Comparison of ENCODE assay signal across 1 cellular context in the genomic region with DNA sequence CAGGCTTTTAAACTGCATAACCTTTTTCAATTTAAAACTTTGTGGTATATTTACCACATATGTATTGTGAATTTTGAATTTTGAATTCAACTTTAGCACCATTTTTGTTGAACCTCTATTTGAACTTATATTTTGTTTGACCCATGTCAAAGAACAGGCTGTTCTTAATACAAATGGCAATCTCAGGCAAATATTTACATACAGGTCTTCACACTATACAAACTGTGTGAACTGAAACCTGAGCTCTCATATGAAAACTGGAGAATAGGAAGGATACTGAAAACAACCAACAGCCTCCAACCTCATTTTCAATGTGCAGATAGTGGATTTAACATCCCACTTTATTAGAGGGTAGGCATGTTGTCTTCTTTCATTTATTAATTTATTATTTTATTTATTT.
TF ChIP-seq lines count a peak whose summit lies in the region.

No MANE protein-coding gene starts in this region.

TF ChIP-seq in HepG2, 621 proteins besides CTCF, POLR2A, EP300 and RAD21 (continued from another document):
- TF ChIP-seq, protein P1, sequence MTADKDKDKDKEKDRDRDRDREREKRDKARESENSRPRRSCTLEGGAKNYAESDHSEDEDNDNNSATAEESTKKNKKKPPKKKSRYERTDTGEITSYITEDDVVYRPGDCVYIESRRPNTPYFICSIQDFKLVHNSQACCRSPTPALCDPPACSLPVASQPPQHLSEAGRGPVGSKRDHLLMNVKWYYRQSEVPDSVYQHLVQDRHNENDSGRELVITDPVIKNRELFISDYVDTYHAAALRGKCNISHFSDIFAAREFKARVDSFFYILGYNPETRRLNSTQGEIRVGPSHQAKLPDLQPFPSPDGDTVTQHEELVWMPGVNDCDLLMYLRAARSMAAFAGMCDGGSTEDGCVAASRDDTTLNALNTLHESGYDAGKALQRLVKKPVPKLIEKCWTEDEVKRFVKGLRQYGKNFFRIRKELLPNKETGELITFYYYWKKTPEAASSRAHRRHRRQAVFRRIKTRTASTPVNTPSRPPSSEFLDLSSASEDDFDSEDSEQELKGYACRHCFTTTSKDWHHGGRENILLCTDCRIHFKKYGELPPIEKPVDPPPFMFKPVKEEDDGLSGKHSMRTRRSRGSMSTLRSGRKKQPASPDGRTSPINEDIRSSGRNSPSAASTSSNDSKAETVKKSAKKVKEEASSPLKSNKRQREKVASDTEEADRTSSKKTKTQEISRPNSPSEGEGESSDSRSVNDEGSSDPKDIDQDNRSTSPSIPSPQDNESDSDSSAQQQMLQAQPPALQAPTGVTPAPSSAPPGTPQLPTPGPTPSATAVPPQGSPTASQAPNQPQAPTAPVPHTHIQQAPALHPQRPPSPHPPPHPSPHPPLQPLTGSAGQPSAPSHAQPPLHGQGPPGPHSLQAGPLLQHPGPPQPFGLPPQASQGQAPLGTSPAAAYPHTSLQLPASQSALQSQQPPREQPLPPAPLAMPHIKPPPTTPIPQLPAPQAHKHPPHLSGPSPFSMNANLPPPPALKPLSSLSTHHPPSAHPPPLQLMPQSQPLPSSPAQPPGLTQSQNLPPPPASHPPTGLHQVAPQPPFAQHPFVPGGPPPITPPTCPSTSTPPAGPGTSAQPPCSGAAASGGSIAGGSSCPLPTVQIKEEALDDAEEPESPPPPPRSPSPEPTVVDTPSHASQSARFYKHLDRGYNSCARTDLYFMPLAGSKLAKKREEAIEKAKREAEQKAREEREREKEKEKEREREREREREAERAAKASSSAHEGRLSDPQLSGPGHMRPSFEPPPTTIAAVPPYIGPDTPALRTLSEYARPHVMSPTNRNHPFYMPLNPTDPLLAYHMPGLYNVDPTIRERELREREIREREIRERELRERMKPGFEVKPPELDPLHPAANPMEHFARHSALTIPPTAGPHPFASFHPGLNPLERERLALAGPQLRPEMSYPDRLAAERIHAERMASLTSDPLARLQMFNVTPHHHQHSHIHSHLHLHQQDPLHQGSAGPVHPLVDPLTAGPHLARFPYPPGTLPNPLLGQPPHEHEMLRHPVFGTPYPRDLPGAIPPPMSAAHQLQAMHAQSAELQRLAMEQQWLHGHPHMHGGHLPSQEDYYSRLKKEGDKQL (CRISPR knock-in tag; IDR thresholded peaks at IDR 0.05; ENCODE audit: low read depth): peak; percentile 36; the same call in 1 of the 2 replicates
- TF ChIP-seq SIX1 (CRISPR knock-in tag; IDR thresholded peaks at IDR 0.05; ENCODE audit: borderline replicate concordance) (peak; percentile 99), TBX3 (IDR thresholded peaks at IDR 0.05; ENCODE audit: borderline replicate concordance) (peak; percentile 71; the same call in 1 of the 2 replicates), ZNF569 (CRISPR knock-in tag; IDR thresholded peaks at IDR 0.05; ENCODE audit: borderline replicate concordance) (no peak), HHEX (CRISPR knock-in tag; IDR thresholded peaks at IDR 0.05) (peak; percentile 68; the same call in 1 of the 2 replicates), ZSCAN12 (CRISPR knock-in tag; IDR thresholded peaks at IDR 0.05) (no peak), BRD4 (CRISPR knock-in tag; IDR thresholded peaks at IDR 0.05) (no peak), FOXA3 (CRISPR knock-in tag; IDR thresholded peaks at IDR 0.05) (peak; percentile 42; the same call in 1 of the 2 replicates), AGO1 (IDR thresholded peaks at IDR 0.05; ENCODE audit: low read depth, low read length, poor library complexity, severe bottlenecking) (no peak), RARA (CRISPR knock-in tag; IDR thresholded peaks at IDR 0.05) (peak; percentile 73; the same call in 1 of the 2 replicates), FOXJ3 (CRISPR knock-in tag; IDR thresholded peaks at IDR 0.05; ENCODE audit: borderline replicate concordance) (0 out of 2 replicates have a peak, but pooled peaks have one; percentile 26)
- TF ChIP-seq, protein P2, sequence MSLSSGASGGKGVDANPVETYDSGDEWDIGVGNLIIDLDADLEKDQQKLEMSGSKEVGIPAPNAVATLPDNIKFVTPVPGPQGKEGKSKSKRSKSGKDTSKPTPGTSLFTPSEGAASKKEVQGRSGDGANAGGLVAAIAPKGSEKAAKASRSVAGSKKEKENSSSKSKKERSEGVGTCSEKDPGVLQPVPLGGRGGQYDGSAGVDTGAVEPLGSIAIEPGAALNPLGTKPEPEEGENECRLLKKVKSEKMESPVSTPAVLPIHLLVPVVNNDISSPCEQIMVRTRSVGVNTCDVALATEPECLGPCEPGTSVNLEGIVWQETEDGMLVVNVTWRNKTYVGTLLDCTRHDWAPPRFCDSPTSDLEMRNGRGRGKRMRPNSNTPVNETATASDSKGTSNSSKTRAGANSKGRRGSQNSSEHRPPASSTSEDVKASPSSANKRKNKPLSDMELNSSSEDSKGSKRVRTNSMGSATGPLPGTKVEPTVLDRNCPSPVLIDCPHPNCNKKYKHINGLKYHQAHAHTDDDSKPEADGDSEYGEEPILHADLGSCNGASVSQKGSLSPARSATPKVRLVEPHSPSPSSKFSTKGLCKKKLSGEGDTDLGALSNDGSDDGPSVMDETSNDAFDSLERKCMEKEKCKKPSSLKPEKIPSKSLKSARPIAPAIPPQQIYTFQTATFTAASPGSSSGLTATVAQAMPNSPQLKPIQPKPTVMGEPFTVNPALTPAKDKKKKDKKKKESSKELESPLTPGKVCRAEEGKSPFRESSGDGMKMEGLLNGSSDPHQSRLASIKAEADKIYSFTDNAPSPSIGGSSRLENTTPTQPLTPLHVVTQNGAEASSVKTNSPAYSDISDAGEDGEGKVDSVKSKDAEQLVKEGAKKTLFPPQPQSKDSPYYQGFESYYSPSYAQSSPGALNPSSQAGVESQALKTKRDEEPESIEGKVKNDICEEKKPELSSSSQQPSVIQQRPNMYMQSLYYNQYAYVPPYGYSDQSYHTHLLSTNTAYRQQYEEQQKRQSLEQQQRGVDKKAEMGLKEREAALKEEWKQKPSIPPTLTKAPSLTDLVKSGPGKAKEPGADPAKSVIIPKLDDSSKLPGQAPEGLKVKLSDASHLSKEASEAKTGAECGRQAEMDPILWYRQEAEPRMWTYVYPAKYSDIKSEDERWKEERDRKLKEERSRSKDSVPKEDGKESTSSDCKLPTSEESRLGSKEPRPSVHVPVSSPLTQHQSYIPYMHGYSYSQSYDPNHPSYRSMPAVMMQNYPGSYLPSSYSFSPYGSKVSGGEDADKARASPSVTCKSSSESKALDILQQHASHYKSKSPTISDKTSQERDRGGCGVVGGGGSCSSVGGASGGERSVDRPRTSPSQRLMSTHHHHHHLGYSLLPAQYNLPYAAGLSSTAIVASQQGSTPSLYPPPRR (CRISPR knock-in tag; IDR thresholded peaks at IDR 0.05; ENCODE audit: borderline replicate concordance): 0 out of 2 replicates have a peak, but pooled peaks have one; percentile 57
- TF ChIP-seq, protein P3, sequence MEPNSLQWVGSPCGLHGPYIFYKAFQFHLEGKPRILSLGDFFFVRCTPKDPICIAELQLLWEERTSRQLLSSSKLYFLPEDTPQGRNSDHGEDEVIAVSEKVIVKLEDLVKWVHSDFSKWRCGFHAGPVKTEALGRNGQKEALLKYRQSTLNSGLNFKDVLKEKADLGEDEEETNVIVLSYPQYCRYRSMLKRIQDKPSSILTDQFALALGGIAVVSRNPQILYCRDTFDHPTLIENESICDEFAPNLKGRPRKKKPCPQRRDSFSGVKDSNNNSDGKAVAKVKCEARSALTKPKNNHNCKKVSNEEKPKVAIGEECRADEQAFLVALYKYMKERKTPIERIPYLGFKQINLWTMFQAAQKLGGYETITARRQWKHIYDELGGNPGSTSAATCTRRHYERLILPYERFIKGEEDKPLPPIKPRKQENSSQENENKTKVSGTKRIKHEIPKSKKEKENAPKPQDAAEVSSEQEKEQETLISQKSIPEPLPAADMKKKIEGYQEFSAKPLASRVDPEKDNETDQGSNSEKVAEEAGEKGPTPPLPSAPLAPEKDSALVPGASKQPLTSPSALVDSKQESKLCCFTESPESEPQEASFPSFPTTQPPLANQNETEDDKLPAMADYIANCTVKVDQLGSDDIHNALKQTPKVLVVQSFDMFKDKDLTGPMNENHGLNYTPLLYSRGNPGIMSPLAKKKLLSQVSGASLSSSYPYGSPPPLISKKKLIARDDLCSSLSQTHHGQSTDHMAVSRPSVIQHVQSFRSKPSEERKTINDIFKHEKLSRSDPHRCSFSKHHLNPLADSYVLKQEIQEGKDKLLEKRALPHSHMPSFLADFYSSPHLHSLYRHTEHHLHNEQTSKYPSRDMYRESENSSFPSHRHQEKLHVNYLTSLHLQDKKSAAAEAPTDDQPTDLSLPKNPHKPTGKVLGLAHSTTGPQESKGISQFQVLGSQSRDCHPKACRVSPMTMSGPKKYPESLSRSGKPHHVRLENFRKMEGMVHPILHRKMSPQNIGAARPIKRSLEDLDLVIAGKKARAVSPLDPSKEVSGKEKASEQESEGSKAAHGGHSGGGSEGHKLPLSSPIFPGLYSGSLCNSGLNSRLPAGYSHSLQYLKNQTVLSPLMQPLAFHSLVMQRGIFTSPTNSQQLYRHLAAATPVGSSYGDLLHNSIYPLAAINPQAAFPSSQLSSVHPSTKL (CRISPR knock-in tag; IDR thresholded peaks at IDR 0.05): peak; percentile 48
- TF ChIP-seq, protein P4, sequence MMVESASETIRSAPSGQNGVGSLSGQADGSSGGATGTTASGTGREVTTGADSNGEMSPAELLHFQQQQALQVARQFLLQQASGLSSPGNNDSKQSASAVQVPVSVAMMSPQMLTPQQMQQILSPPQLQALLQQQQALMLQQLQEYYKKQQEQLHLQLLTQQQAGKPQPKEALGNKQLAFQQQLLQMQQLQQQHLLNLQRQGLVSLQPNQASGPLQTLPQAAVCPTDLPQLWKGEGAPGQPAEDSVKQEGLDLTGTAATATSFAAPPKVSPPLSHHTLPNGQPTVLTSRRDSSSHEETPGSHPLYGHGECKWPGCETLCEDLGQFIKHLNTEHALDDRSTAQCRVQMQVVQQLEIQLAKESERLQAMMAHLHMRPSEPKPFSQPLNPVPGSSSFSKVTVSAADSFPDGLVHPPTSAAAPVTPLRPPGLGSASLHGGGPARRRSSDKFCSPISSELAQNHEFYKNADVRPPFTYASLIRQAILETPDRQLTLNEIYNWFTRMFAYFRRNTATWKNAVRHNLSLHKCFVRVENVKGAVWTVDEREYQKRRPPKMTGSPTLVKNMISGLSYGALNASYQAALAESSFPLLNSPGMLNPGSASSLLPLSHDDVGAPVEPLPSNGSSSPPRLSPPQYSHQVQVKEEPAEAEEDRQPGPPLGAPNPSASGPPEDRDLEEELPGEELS (CRISPR knock-in tag; IDR thresholded peaks at IDR 0.05): no peak
